ENCODE assay signal across 8 cellular contexts in genomic region chr19:16198363-16198636, GRCh38. TPM values are rescaled to one million over a fixed set of nuclear protein-coding genes. Genes with fewer than 3 reads are reported as not detected.
DNase-seq lines count a peak whose midpoint lies in the region; ATAC-seq and TF ChIP-seq lines count a peak whose summit lies in the region.

No MANE protein-coding gene starts in this region.

- no peaks in the 10 kb centered on the region for H3K27me3 ChIP-seq in MM.1S (replicated peaks; ENCODE audit: insufficient read depth, low read length)
- H3K27me3 ChIP-seq in endocrine pancreas (ENCODE audit: control insufficient read depth, insufficient read depth, low read length): no peaks in the 10 kb centered on the region

- no peaks in the 10 kb centered on the region for H3K9me2 ChIP-seq in MM.1S (replicated peaks; ENCODE audit: insufficient read depth, low read length)

- in situ Hi-C loops in GM13976 (cut with MboI; ENCODE audit: low sequenced_read_pairs, unreplicated experiment): loop anchor here (10.0 to 25.0 kb wide), 2 partner anchors 153 to 561 kb away; partner anchors contain the start of gene CYP4F3

- H3K4me3 Mint-ChIP-seq in neural crest cell: peak overlapping the region; percentile 86

- H3K4me2 ChIP-seq in MM.1S (ENCODE audit: low read depth, low read length): peak overlapping the region; percentile 87

- ATAC-seq in GM18519 (IDR thresholded peaks at IDR 0.05; ENCODE audit: low FRiP score, unreplicated experiment) (peak; percentile 5), HG03175 (IDR thresholded peaks at IDR 0.05; ENCODE audit: unreplicated experiment) (no peak)

- no peak overlapping the region for H3K27ac ChIP-seq in MM.1S (ENCODE audit: low read length)

- H3K9me3 Mint-ChIP-seq in neural crest cell: no peaks in the 10 kb centered on the region

- H4K20me1 ChIP-seq in MM.1S (ENCODE audit: insufficient read depth, low read length): no peaks in the 10 kb centered on the region

- H3K4me3 ChIP-seq in MM.1S (ENCODE audit: low read length) (peak overlapping the region; percentile 98), endocrine pancreas (ENCODE audit: control insufficient read depth, insufficient read depth, low read length) (peak overlapping the region; percentile 70)

- no peaks in the 10 kb centered on the region for H3F3A ChIP-seq in MM.1S (ENCODE audit: insufficient read depth, low read length)

- no peaks in the 10 kb centered on the region for H3K36me3 ChIP-seq in MM.1S (replicated peaks; ENCODE audit: insufficient read depth, low read length)
- no peaks in the 10 kb centered on the region for H3K36me3 ChIP-seq in endocrine pancreas (ENCODE audit: control insufficient read depth, insufficient read depth, low read length)

- no peak overlapping the region for H3K27ac Mint-ChIP-seq in neural crest cell (ENCODE audit: unreplicated experiment)

- peaks cover 20% of the 10 kb centered on the region for H3K4me1 Mint-ChIP-seq in neural crest cell

- H3K27me3 Mint-ChIP-seq in neural crest cell (ENCODE audit: low read depth): no peaks in the 10 kb centered on the region

- H3K4me1 ChIP-seq in MM.1S (ENCODE audit: low read length) (peaks cover 4% of the 10 kb centered on the region; the same call in 1 of the 2 replicates), endocrine pancreas (ENCODE audit: control insufficient read depth, insufficient read depth, low read length) (peaks cover 6% of the 10 kb centered on the region)

- H2AFZ ChIP-seq in MM.1S (ENCODE audit: low read length): peak overlapping the region; percentile 99

- DNase-seq in MM.1S (no peak), neural crest cell (ENCODE audit: low read depth, low spot score) (no peak), AG08395 (ENCODE audit: low spot score) (no peak), GM13976 (ENCODE audit: low spot score) (no peak), cerebellar nuclear complex (lab: John Stamatoyannopoulos, UW) (no peak)

- H3K9me3 ChIP-seq in MM.1S (replicated peaks; ENCODE audit: insufficient read depth, low read length) (no peaks in the 10 kb centered on the region), endocrine pancreas (ENCODE audit: control insufficient read depth, low read length) (no peaks in the 10 kb centered on the region)

- no peak for TF ChIP-seq CTCF in MM.1S (IDR thresholded peaks at IDR 0.05; ENCODE audit: low read length)
- no peak for TF ChIP-seq CTCF in neural crest cell (conservative IDR thresholded peaks at IDR 0.05)
- TF ChIP-seq CTCF in GM13976 (IDR thresholded peaks at IDR 0.05; ENCODE audit: borderline replicate concordance, control extremely low read depth, extremely low read depth, insufficient read depth, missing control alignments): no peak

- peak overlapping the region; percentile 88 for H3K9ac ChIP-seq in MM.1S (ENCODE audit: low read length)
- H3K9ac ChIP-seq in endocrine pancreas (ENCODE audit: control insufficient read depth, insufficient read depth, low read length): peak overlapping the region; percentile 65

- no peaks in the 10 kb centered on the region for H3K36me3 Mint-ChIP-seq in neural crest cell (ENCODE audit: low read depth)

- H3K79me2 ChIP-seq in MM.1S (ENCODE audit: low read length): peaks cover 32% of the 10 kb centered on the region

RNA-seq across cellular contexts. Expression of gene AP1M1, which starts 0.6 kb away (rescaled TPM):
- total RNA-seq in neural crest cell: 97.6 and 104 TPM in 2 replicates

RNA-seq across cellular contexts. Expression of gene FAM32A, which starts 13.1 kb away (rescaled TPM):
- total RNA-seq in neural crest cell: 84.4 and 85.9 TPM in 2 replicates

RNA-seq across cellular contexts. Expression of gene CIB3, which starts 25.0 kb away (rescaled TPM):
- total RNA-seq in neural crest cell: not detected in 2 replicates

RNA-seq across cellular contexts. Expression of gene HSH2D, which starts 54.8 kb away (rescaled TPM):
- not detected in 2 replicates for total RNA-seq in neural crest cell
